Comparison of ENCODE assay signal across 24 cellular contexts in genomic region chr11:74373382-74373781, GRCh38.
"Had no signal": no experiment of that assay in that cellular context is flagged by ENCODE, and none has a peak within 500 bp of the region (broad histone marks: within the 10 kb centered on the region; RNA-seq: fewer than 3 reads in every experiment).

No MANE protein-coding gene starts in this region.

- H3K4me3 Mint-ChIP-seq: activated CD4-positive, alpha-beta memory T cell treated with anti-CD3 and anti-CD28 coated beads, Interleukin-2, amount 10 ng/mL, durations not matched to agents 7 days and 5 days; activated CD4-positive, alpha-beta T cell treated with anti-CD3 and anti-CD28 coated beads, Interleukin-2, amount 10 ng/mL, durations not matched to agents 24 days and 14 days; activated T-cell treated with anti-CD3 and anti-CD28 coated beads, Interleukin-2, amount 50 U/mL, for 72 hours; nephron; T-helper 17 cell; type B pancreatic cell had no signal

- H3K36me3 Mint-ChIP-seq: activated naive CD4-positive, alpha-beta T cell treated with anti-CD3 and anti-CD28 coated beads, Interleukin-2, amount 50 U/mL, for 72 hours had no signal

- H3K4me3 ChIP-seq: gastrocnemius medialis, right lobe of liver, skin epidermis, vagina had no signal

- H3K27ac Mint-ChIP-seq: activated CD4-positive, alpha-beta memory T cell treated with anti-CD3 and anti-CD28 coated beads, Interleukin-2, amount 10 ng/mL, durations not matched to agents 7 days and 5 days; activated CD4-positive, alpha-beta T cell treated with anti-CD3 and anti-CD28 coated beads, Interleukin-2, amount 10 ng/mL, durations not matched to agents 24 days and 14 days; activated naive CD4-positive, alpha-beta T cell treated with anti-CD3 and anti-CD28 coated beads, Interleukin-2, amount 50 U/mL, for 72 hours; activated T-cell treated with anti-CD3 and anti-CD28 coated beads, Interleukin-2, amount 50 U/mL, for 72 hours; nephron; T-helper 17 cell; type B pancreatic cell had no signal

- H3K4me1 ChIP-seq: gastrocnemius medialis, right lobe of liver, vagina had no signal

- H3K36me3 ChIP-seq: right lobe of liver, vagina had no signal

- ATAC-seq: activated naive CD4-positive, alpha-beta T cell treated with anti-CD3 and anti-CD28 coated beads, Interleukin-2, amount 50 U/mL, for 72 hours; activated T-cell treated with anti-CD3 and anti-CD28 coated beads, Interleukin-2, amount 50 U/mL, for 72 hours; esophagus mucosa; gastrocnemius medialis; left cardiac atrium; right lobe of liver; stimulated activated naive CD8-positive, alpha-beta T cell treated with anti-CD3 and anti-CD28 coated beads, Interleukin-15, Interleukin-2, amounts not matched to agents 100 U/mL and 50 U/mL, for 24 hours; T-helper 17 cell had no signal

- H3K27me3 Mint-ChIP-seq: activated CD4-positive, alpha-beta memory T cell treated with anti-CD3 and anti-CD28 coated beads, Interleukin-2, amount 10 ng/mL, durations not matched to agents 7 days and 5 days; activated CD4-positive, alpha-beta T cell treated with anti-CD3 and anti-CD28 coated beads, Interleukin-2, amount 10 ng/mL, durations not matched to agents 24 days and 14 days; T-helper 17 cell; type B pancreatic cell had no signal

- H3K27ac ChIP-seq: brain microvascular endothelial cell, gastrocnemius medialis, right lobe of liver, skin epidermis, vagina had no signal

- H3K27me3 ChIP-seq: brain microvascular endothelial cell, gastrocnemius medialis, right lobe of liver, vagina had no signal

- DNase-seq: activated CD4-positive, alpha-beta memory T cell treated with anti-CD3 and anti-CD28 coated beads, Interleukin-2, amount 10 ng/mL, durations not matched to agents 7 days and 5 days; activated CD4-positive, alpha-beta T cell treated with anti-CD3 and anti-CD28 coated beads, Interleukin-2, amount 10 ng/mL, durations not matched to agents 24 days and 14 days; activated CD4-positive, CD25-positive, alpha-beta regulatory T cell treated with anti-CD3 and anti-CD28 coated beads, Interleukin-2, amount 50 U/mL, for 72 hours; activated naive CD4-positive, alpha-beta T cell; activated T-cell treated with anti-CD3 and anti-CD28 coated beads, Interleukin-2, amount 50 U/mL, for 72 hours; aorta; brain microvascular endothelial cell; gastrocnemius medialis; glutamatergic neuron; islet precursor cell; left cardiac atrium; mammary epithelial cell; right lobe of liver; stimulated activated CD4-positive, alpha-beta T cell treated with anti-CD3 and anti-CD28 coated beads, Interleukin-12 subunit alpha, Interleukin-12 subunit beta, amount 100 ng/mL, for 4 hours; stimulated activated CD4-positive, alpha-beta T cell treated with anti-CD3 and anti-CD28 coated beads, Interleukin-4, amount 100 ng/mL, for 1 hour; stimulated activated naive CD8-positive, alpha-beta T cell treated with anti-CD3 and anti-CD28 coated beads, Interleukin-15, Interleukin-2, amounts not matched to agents 100 U/mL and 50 U/mL, for 24 hours; SW 1271; T-helper 17 cell had no signal

- H3K4me1 Mint-ChIP-seq: activated CD4-positive, alpha-beta memory T cell treated with anti-CD3 and anti-CD28 coated beads, Interleukin-2, amount 10 ng/mL, durations not matched to agents 7 days and 5 days; activated CD4-positive, alpha-beta T cell treated with anti-CD3 and anti-CD28 coated beads, Interleukin-2, amount 10 ng/mL, durations not matched to agents 24 days and 14 days had no signal

- H3K9me3 Mint-ChIP-seq: activated CD4-positive, alpha-beta memory T cell treated with anti-CD3 and anti-CD28 coated beads, Interleukin-2, amount 10 ng/mL, durations not matched to agents 7 days and 5 days; activated CD4-positive, alpha-beta T cell treated with anti-CD3 and anti-CD28 coated beads, Interleukin-2, amount 10 ng/mL, durations not matched to agents 24 days and 14 days; activated naive CD4-positive, alpha-beta T cell treated with anti-CD3 and anti-CD28 coated beads, Interleukin-2, amount 50 U/mL, for 72 hours; activated T-cell treated with anti-CD3 and anti-CD28 coated beads, Interleukin-2, amount 50 U/mL, for 72 hours; nephron; type B pancreatic cell had no signal

- H3K9me3 ChIP-seq: gastrocnemius medialis, right lobe of liver, vagina had no signal
